In genomic region chr16:21513812-21514473, GRCh38 we compare ENCODE assay signal across 8 cellular contexts.
A peak's percentile ranks its signal among the peaks of the same experiment; 100 is the strongest.
DNase-seq lines count a peak whose midpoint lies in the region; ATAC-seq and TF ChIP-seq lines count a peak whose summit lies in the region.
"Not testable (repeated sequence)": the region's sequence is repeated elsewhere in the genome, so short reads cannot be mapped to it uniquely, and the experiment has no call there.

No MANE protein-coding gene starts in this region.

- H3K4me3 Mint-ChIP-seq in activated CD8-positive, alpha-beta memory T cell treated with anti-CD3 and anti-CD28 coated beads, Interleukin-2, amount 10 ng/mL, durations not matched to agents 7 days and 5 days, result peak overlapping the region; percentile 22
- H3K4me3 Mint-ChIP-seq in nephron progenitor cell, result peak overlapping the region; percentile 50

- H3K4me3 ChIP-seq in OCI-LY1 (ENCODE audit: low read depth, low read length, poor library complexity, severe bottlenecking), result not testable (repeated sequence)
- H3K4me3 ChIP-seq in stomach, result peak overlapping the region in 1 of 4 donors; percentile 11

- H3K27me3 ChIP-seq in OCI-LY1 (ENCODE audit: insufficient read depth, low read length); stomach: not testable (repeated sequence)

- H3K36me3 ChIP-seq in OCI-LY1 (ENCODE audit: insufficient read depth, low read length), result peaks cover 49% of the 10 kb centered on the region
- not testable (repeated sequence) for H3K36me3 ChIP-seq in stomach

- not testable (repeated sequence) for H3K9ac ChIP-seq in OCI-LY1 (ENCODE audit: low read length)

- not testable (repeated sequence) for H3K27me3 Mint-ChIP-seq in activated CD8-positive, alpha-beta memory T cell treated with anti-CD3 and anti-CD28 coated beads, Interleukin-2, amount 10 ng/mL, durations not matched to agents 7 days and 5 days; nephron progenitor cell (ENCODE audit: low read depth, poor library complexity)

- peaks cover 64% of the 10 kb centered on the region for H3K79me2 ChIP-seq in OCI-LY1 (ENCODE audit: insufficient read depth, low read length)

- H4K20me1 ChIP-seq in OCI-LY1 (ENCODE audit: insufficient read depth, low read length), result not testable (repeated sequence)

- H3K4me2 ChIP-seq in OCI-LY1 (ENCODE audit: low read length), result peak overlapping the region; percentile 38; the same call in 1 of the 2 replicates

- not testable (repeated sequence) for H3K9me2 ChIP-seq in OCI-LY1 (ENCODE audit: low read depth, low read length)

- TF ChIP-seq CTCF in C4-2B (conservative IDR thresholded peaks at IDR 0.05); OCI-LY1 (IDR thresholded peaks at IDR 0.05; ENCODE audit: low read length); nephron progenitor cell (IDR thresholded peaks at IDR 0.05); stomach (IDR thresholded peaks at IDR 0.05): not testable (repeated sequence)

- 16 to 63% (median 43%) methylated on average over 5 to 18 of the region's 18 CpGs for WGBS in stomach, 5 donors

- H2AFZ ChIP-seq in OCI-LY1 (ENCODE audit: low read length), result not testable (repeated sequence)

- H3K27ac Mint-ChIP-seq in activated CD8-positive, alpha-beta memory T cell treated with anti-CD3 and anti-CD28 coated beads, Interleukin-2, amount 10 ng/mL, durations not matched to agents 7 days and 5 days, result peak overlapping the region; percentile 68
- H3K27ac Mint-ChIP-seq in nephron progenitor cell, result peak overlapping the region; percentile 52

- H3K9me3 ChIP-seq in OCI-LY1 (ENCODE audit: low read length); stomach: not testable (repeated sequence)

- peak overlapping the region; percentile 97 for H3K27ac ChIP-seq in C4-2B
- H3K27ac ChIP-seq in OCI-LY1 (ENCODE audit: low read depth, low read length, poor library complexity, severe bottlenecking), result not testable (repeated sequence)
- H3K27ac ChIP-seq in caudate nucleus (ENCODE audit: low read depth, low read length), result peak overlapping the region; percentile 73
- peak overlapping the region; percentile 28 to 90 (median 82) for H3K27ac ChIP-seq in stomach

- peaks cover 45% of the 10 kb centered on the region for H3K36me3 Mint-ChIP-seq in activated CD8-positive, alpha-beta memory T cell treated with anti-CD3 and anti-CD28 coated beads, Interleukin-2, amount 10 ng/mL, durations not matched to agents 7 days and 5 days
- not testable (repeated sequence) for H3K36me3 Mint-ChIP-seq in nephron progenitor cell (ENCODE audit: low read depth)

- H3K9me3 Mint-ChIP-seq in activated CD8-positive, alpha-beta memory T cell treated with anti-CD3 and anti-CD28 coated beads, Interleukin-2, amount 10 ng/mL, durations not matched to agents 7 days and 5 days (ENCODE audit: low read depth); nephron progenitor cell: not testable (repeated sequence)

- TF ChIP-seq POLR2A in stomach (IDR thresholded peaks at IDR 0.05), result not testable (repeated sequence)

- DNase-seq in activated CD8-positive, alpha-beta memory T cell treated with anti-CD3 and anti-CD28 coated beads, Interleukin-2, amount 10 ng/mL, durations not matched to agents 7 days and 5 days, result peak; percentile 41
- peak in 1 of 61 donors; percentile 40 for DNase-seq in caudate nucleus (lab: John Stamatoyannopoulos, UW)
- DNase-seq in left cardiac atrium, result peak; percentile 76
- DNase-seq in nephron progenitor cell, result peak; percentile 8
- peak; percentile 83 for DNase-seq in stomach

- H3K4me1 Mint-ChIP-seq in activated CD8-positive, alpha-beta memory T cell treated with anti-CD3 and anti-CD28 coated beads, Interleukin-2, amount 10 ng/mL, durations not matched to agents 7 days and 5 days, result peaks cover 70% of the 10 kb centered on the region
- peaks cover 90% of the 10 kb centered on the region for H3K4me1 Mint-ChIP-seq in nephron progenitor cell

- CTCF ChIA-PET in activated CD8-positive, alpha-beta memory T cell treated with anti-CD3 and anti-CD28 coated beads, Interleukin-2, amount 10 ng/mL, durations not matched to agents 7 days and 5 days (lab: Charles Lee), result not testable (repeated sequence)

- H3K4me1 ChIP-seq in OCI-LY1 (ENCODE audit: insufficient read depth, low read length, severe bottlenecking) (peaks cover 59% of the 10 kb centered on the region), stomach (peaks cover 84 to 93% (median 85%) of the 10 kb centered on the region in 4 donors)

- not testable (repeated sequence) for TF ChIP-seq EP300 in stomach (IDR thresholded peaks at IDR 0.05)

- H3F3A ChIP-seq in OCI-LY1 (ENCODE audit: insufficient read depth, low read length), result not testable (repeated sequence)

- intact Hi-C loops in left cardiac atrium (cut with DNase I); stomach (cut with DNase I; ENCODE audit: low total_unique reads): not testable (repeated sequence)

- ATAC-seq in GM21529 (IDR thresholded peaks at IDR 0.05; ENCODE audit: unreplicated experiment) (peak; percentile 30), left cardiac atrium (peak; percentile 17 to 20)
- ATAC-seq in activated CD8-positive, alpha-beta memory T cell treated with anti-CD3 and anti-CD28 coated beads, Interleukin-2, amount 10 ng/mL, durations not matched to agents 7 days and 5 days, result not testable (repeated sequence)
